ENCODE assay signal across 15 cellular contexts in genomic region chr12:112175361-112176155, GRCh38.
"Had no signal": no experiment of that assay in that cellular context is flagged by ENCODE, and none has a peak within 500 bp of the region (broad histone marks: within the 10 kb centered on the region; RNA-seq: fewer than 3 reads in every experiment).

No MANE protein-coding gene starts in this region.

- H3K27me3 Mint-ChIP-seq: activated CD4-positive, alpha-beta memory T cell treated with anti-CD3 and anti-CD28 coated beads, Interleukin-2, amount 10 ng/mL, durations not matched to agents 7 days and 5 days; activated CD4-positive, alpha-beta T cell treated with anti-CD3 and anti-CD28 coated beads for 36 hours; activated naive CD8-positive, alpha-beta T cell treated with anti-CD3 and anti-CD28 coated beads, Interleukin-2, amount 50 U/mL, for 24 hours; type B pancreatic cell had no signal

- DNase-seq: activated CD4-positive, alpha-beta memory T cell treated with anti-CD3 and anti-CD28 coated beads, Interleukin-2, amount 10 ng/mL, durations not matched to agents 7 days and 5 days; activated CD4-positive, alpha-beta T cell treated with anti-CD3 and anti-CD28 coated beads for 36 hours; activated naive CD4-positive, alpha-beta T cell; activated naive CD8-positive, alpha-beta T cell treated with anti-CD3 and anti-CD28 coated beads, Interleukin-2, amount 50 U/mL, for 24 hours; colonic mucosa; foreskin keratinocyte; kidney glomerular epithelial cell; SHP77 treated with DMSO at 0.1 percent for 48 hours; stimulated activated CD4-positive, alpha-beta T cell treated with anti-CD3 and anti-CD28 coated beads, Interleukin-2, amount 100 ng/mL, for 24 hours; T-helper 1 cell; T1000 had no signal

- H3K27ac Mint-ChIP-seq: activated CD4-positive, alpha-beta memory T cell treated with anti-CD3 and anti-CD28 coated beads, Interleukin-2, amount 10 ng/mL, durations not matched to agents 7 days and 5 days; activated CD4-positive, alpha-beta T cell treated with anti-CD3 and anti-CD28 coated beads for 36 hours; activated naive CD8-positive, alpha-beta T cell treated with anti-CD3 and anti-CD28 coated beads, Interleukin-2, amount 50 U/mL, for 24 hours; mesothelial cell of epicardium; type B pancreatic cell had no signal

- H3K4me1 Mint-ChIP-seq: activated CD4-positive, alpha-beta memory T cell treated with anti-CD3 and anti-CD28 coated beads, Interleukin-2, amount 10 ng/mL, durations not matched to agents 7 days and 5 days; mesothelial cell of epicardium had no signal

- H3K9me3 Mint-ChIP-seq: activated CD4-positive, alpha-beta memory T cell treated with anti-CD3 and anti-CD28 coated beads, Interleukin-2, amount 10 ng/mL, durations not matched to agents 7 days and 5 days; activated naive CD8-positive, alpha-beta T cell treated with anti-CD3 and anti-CD28 coated beads, Interleukin-2, amount 50 U/mL, for 24 hours; mesothelial cell of epicardium; neural crest cell; type B pancreatic cell had no signal

- ATAC-seq: activated CD4-positive, alpha-beta T cell treated with anti-CD3 and anti-CD28 coated beads for 36 hours; activated naive CD8-positive, alpha-beta T cell treated with anti-CD3 and anti-CD28 coated beads, Interleukin-2, amount 50 U/mL, for 24 hours; foreskin keratinocyte; SK-N-SH treated with all-trans-retinoic acid at 6 μM for 48 hours had no signal

- H3K4me3 Mint-ChIP-seq: activated CD4-positive, alpha-beta memory T cell treated with anti-CD3 and anti-CD28 coated beads, Interleukin-2, amount 10 ng/mL, durations not matched to agents 7 days and 5 days; activated CD4-positive, alpha-beta T cell treated with anti-CD3 and anti-CD28 coated beads for 36 hours; activated naive CD8-positive, alpha-beta T cell treated with anti-CD3 and anti-CD28 coated beads, Interleukin-2, amount 50 U/mL, for 24 hours; mesothelial cell of epicardium; neural crest cell; type B pancreatic cell had no signal
